ENCODE assay signal across 23 cellular contexts in the genomic region with DNA sequence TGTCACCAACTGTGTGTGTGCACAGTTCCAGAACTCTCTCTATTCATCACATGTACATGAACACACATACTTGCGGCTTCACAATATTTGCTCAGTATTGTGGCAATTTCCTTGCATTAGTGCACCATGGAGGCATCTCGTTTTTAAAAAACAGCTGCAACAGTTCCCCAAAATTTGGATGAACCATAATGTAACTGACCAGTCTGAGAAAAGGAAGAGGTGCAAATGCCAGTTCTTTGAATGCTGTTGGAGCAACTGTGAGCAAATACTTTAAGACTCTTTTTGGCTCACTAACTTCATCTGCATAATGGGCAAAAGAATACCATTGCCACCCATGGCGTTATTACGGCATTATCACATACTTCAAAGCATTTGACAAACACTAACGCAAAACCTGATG. TPM values are rescaled to one million over a fixed set of nuclear protein-coding genes. Genes with fewer than 3 reads are reported as not detected.
A peak's percentile ranks its signal among the peaks of the same experiment; 100 is the strongest.
DNase-seq lines count a peak whose midpoint lies in the region; ATAC-seq and TF ChIP-seq lines count a peak whose summit lies in the region.
"Had no signal": no experiment of that assay in that cellular context is flagged by ENCODE, and none has a peak within 500 bp of the region (broad histone marks: within the 10 kb centered on the region; RNA-seq: fewer than 3 reads in every experiment).

No MANE protein-coding gene starts in this region.

- H3K79me2 ChIP-seq in neural progenitor cell (ENCODE audit: low read depth): no peaks in the 10 kb centered on the region

- H3K27me3 ChIP-seq in neural progenitor cell: no peaks in the 10 kb centered on the region
- H3K27me3 ChIP-seq: BE2C, BLaER1 had no signal

- peaks cover 22% of the 10 kb centered on the region for H3K4me1 Mint-ChIP-seq in neural progenitor cell
- H3K4me1 Mint-ChIP-seq: CD14-positive monocyte; CD4-positive, alpha-beta memory T cell; CD4-positive, CD25-positive, alpha-beta regulatory T cell; CD8-positive, alpha-beta memory T cell had no signal

- intact Hi-C loops in left colon (cut with DNase I, micrococcal nuclease): no loop called here

- no peak overlapping the region for H3K4me3 Mint-ChIP-seq in neural progenitor cell
- H3K4me3 Mint-ChIP-seq: CD14-positive monocyte; CD4-positive, alpha-beta memory T cell; CD4-positive, CD25-positive, alpha-beta regulatory T cell; CD8-positive, alpha-beta memory T cell had no signal

- no peak for TF ChIP-seq CTCF in neural progenitor cell (IDR thresholded peaks at IDR 0.05)

- no peak overlapping the region for H2AFZ ChIP-seq in neural progenitor cell (replicated peaks)

- no peaks in the 10 kb centered on the region for H3K27me3 Mint-ChIP-seq in neural progenitor cell (ENCODE audit: insufficient read depth, low read depth)

- ATAC-seq in HG03439 (IDR thresholded peaks at IDR 0.05; ENCODE audit: unreplicated experiment) (no peak), left colon (no peak)
- ATAC-seq: GM12878 had no signal

- peaks cover 4% of the 10 kb centered on the region for H3F3A ChIP-seq in neural progenitor cell (ENCODE audit: low read depth)

- H4K20me1 ChIP-seq in neural progenitor cell (ENCODE audit: low read depth): no peaks in the 10 kb centered on the region
- H4K20me1 ChIP-seq: BLaER1 had no signal

- H3K4me2 ChIP-seq in neural progenitor cell: peak overlapping the region; percentile 20
- H3K4me2 ChIP-seq: BLaER1 had no signal

- no peak overlapping the region for H3K4me3 ChIP-seq in neural progenitor cell
- H3K4me3 ChIP-seq: BLaER1, GM12878 had no signal

- no peak overlapping the region for H3K27ac ChIP-seq in neural progenitor cell
- H3K27ac ChIP-seq: 22Rv1, BLaER1 had no signal

- H3K4me1 ChIP-seq in neural progenitor cell: peaks cover 32% of the 10 kb centered on the region
- H3K4me1 ChIP-seq: BE2C, BLaER1 had no signal

- H3K27ac Mint-ChIP-seq in neural progenitor cell: no peak overlapping the region
- H3K27ac Mint-ChIP-seq: CD14-positive monocyte; CD4-positive, alpha-beta memory T cell; CD4-positive, CD25-positive, alpha-beta regulatory T cell; CD8-positive, alpha-beta memory T cell had no signal

- H3K36me3 ChIP-seq in neural progenitor cell: no peaks in the 10 kb centered on the region
- H3K36me3 ChIP-seq: BE2C, BLaER1 had no signal

- peak; percentile 41 for DNase-seq in NCI-H748 (lab: John Stamatoyannopoulos, UW; ENCODE audit: unreplicated experiment)
- DNase-seq in NCI-H748 treated with DMSO at 0.1 percent for 48 hours (lab: John Stamatoyannopoulos, UW): no peak
- no peak for DNase-seq in neural progenitor cell (ENCODE audit: low spot score)
- DNase-seq in left colon: no peak
- DNase-seq: ACHN; BE2C; C1 segment of cervical spinal cord; CD4-positive, alpha-beta memory T cell; CD4-positive, CD25-positive, alpha-beta regulatory T cell; CD8-positive, alpha-beta memory T cell; COR-L47; DMS 273 treated with DMSO at 0.1 percent for 48 hours; DMS153; DMS53; DMS79; DND-41; EL; GDM1 had no signal

- no peaks in the 10 kb centered on the region for H3K9me3 Mint-ChIP-seq in neural progenitor cell
- H3K9me3 Mint-ChIP-seq: CD4-positive, alpha-beta memory T cell; CD4-positive, CD25-positive, alpha-beta regulatory T cell; CD8-positive, alpha-beta memory T cell had no signal

- no peak overlapping the region for H3K9ac ChIP-seq in neural progenitor cell
- H3K9ac ChIP-seq: BLaER1 had no signal

- H3K9me3 ChIP-seq in neural progenitor cell (ENCODE audit: low read depth): no peaks in the 10 kb centered on the region
- H3K9me3 ChIP-seq: BE2C, BLaER1 had no signal

- no peaks in the 10 kb centered on the region for H3K36me3 Mint-ChIP-seq in neural progenitor cell
- H3K36me3 Mint-ChIP-seq: CD14-positive monocyte; CD4-positive, alpha-beta memory T cell; CD4-positive, CD25-positive, alpha-beta regulatory T cell; CD8-positive, alpha-beta memory T cell had no signal

RNA-seq across cellular contexts. Expression of a gene that starts 38.3 kb away (rescaled TPM):
- total RNA-seq in neural progenitor cell (ENCODE audit: low replicate concordance) (103 and 141 TPM in 2 replicates), left colon (10 to 100 TPM; 49.4 to 51.4 TPM)
